Comparison of ENCODE assay signal across 24 cellular contexts in the genomic region with DNA sequence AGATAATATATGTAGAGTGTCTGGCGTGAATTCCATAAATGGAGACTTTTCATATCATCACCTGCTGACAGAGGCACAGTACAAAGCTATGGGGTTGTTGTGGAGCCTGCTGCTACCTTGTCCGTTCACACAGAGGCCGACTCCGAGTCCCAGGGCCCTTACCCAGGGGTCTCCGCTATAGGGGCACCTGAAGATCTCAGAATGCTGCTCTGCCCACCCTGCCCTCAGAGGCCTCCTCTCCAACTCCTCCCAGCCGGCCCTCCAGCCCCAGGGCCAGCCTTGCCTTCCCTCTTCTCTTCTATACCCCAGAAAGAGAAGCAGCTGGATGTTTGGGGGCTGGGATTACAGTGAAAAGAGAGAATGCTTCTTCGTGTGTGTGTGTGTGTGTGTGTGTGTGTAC.
"Had no signal": no experiment of that assay in that cellular context is flagged by ENCODE, and none has a peak within 500 bp of the region (broad histone marks: within the 10 kb centered on the region; RNA-seq: fewer than 3 reads in every experiment).

No MANE protein-coding gene starts in this region.

- H3K4me2 ChIP-seq: smooth muscle cell had no signal

- H3K4me1 ChIP-seq: colonic mucosa had no signal

- H3K9me3 ChIP-seq: breast epithelium, colonic mucosa, gastroesophageal sphincter, lower lobe of right lung, tibial nerve had no signal

- H3K27me3 ChIP-seq: breast epithelium, colonic mucosa, gastroesophageal sphincter, tibial nerve had no signal

- H3K27me3 Mint-ChIP-seq: activated B cell treated with CpG ODN at 0.5 μM for 24 hours; activated CD8-positive, alpha-beta T cell treated with anti-CD3 and anti-CD28 coated beads for 36 hours; activated T-helper 17 cell treated with anti-CD3 and anti-CD28 coated beads, Interleukin-2, amount 50 U/mL, for 72 hours; progenitor cell of endocrine pancreas; stimulated activated naive B cell treated with anti-CD40 and anti-IgM and Interleukin-4, amounts not matched to agents 10 μg/mL and 1 μg/mL and 100 μg/mL, for 72 hours had no signal

- H3K9me3 Mint-ChIP-seq: activated B cell treated with CpG ODN at 0.5 μM for 24 hours; activated CD8-positive, alpha-beta T cell treated with anti-CD3 and anti-CD28 coated beads for 36 hours; activated T-cell treated with anti-CD3 and anti-CD28 coated beads, Interleukin-2, amount 50 U/mL, for 4 hours; activated T-helper 17 cell treated with anti-CD3 and anti-CD28 coated beads, Interleukin-2, amount 50 U/mL, for 72 hours; immature natural killer cell; stimulated activated naive B cell treated with anti-CD40 and anti-IgM and Interleukin-4, amounts not matched to agents 10 μg/mL and 1 μg/mL and 100 μg/mL, for 72 hours; T-helper 2 cell treated with Interferon-gamma antibody and Interleukin-4, amounts not matched to agents 5 μg/mL and 100 μg/mL, for 36 hours had no signal

- H3K36me3 ChIP-seq: breast epithelium, colonic mucosa had no signal

- H3K4me3 Mint-ChIP-seq: activated B cell treated with CpG ODN at 0.5 μM for 24 hours; activated CD8-positive, alpha-beta T cell treated with anti-CD3 and anti-CD28 coated beads for 36 hours; activated T-cell treated with anti-CD3 and anti-CD28 coated beads, Interleukin-2, amount 50 U/mL, for 4 hours; activated T-helper 17 cell treated with anti-CD3 and anti-CD28 coated beads, Interleukin-2, amount 50 U/mL, for 72 hours; immature natural killer cell; stimulated activated naive B cell treated with anti-CD40 and anti-IgM and Interleukin-4, amounts not matched to agents 10 μg/mL and 1 μg/mL and 100 μg/mL, for 72 hours; T-helper 2 cell treated with Interferon-gamma antibody and Interleukin-4, amounts not matched to agents 5 μg/mL and 100 μg/mL, for 36 hours had no signal

- H3K27ac Mint-ChIP-seq: activated B cell treated with CpG ODN at 0.5 μM for 24 hours; activated CD8-positive, alpha-beta T cell treated with anti-CD3 and anti-CD28 coated beads for 36 hours; activated T-helper 17 cell treated with anti-CD3 and anti-CD28 coated beads, Interleukin-2, amount 50 U/mL, for 72 hours; progenitor cell of endocrine pancreas; stimulated activated naive B cell treated with anti-CD40 and anti-IgM and Interleukin-4, amounts not matched to agents 10 μg/mL and 1 μg/mL and 100 μg/mL, for 72 hours; T-helper 2 cell treated with Interferon-gamma antibody and Interleukin-4, amounts not matched to agents 5 μg/mL and 100 μg/mL, for 36 hours had no signal

- H3K27ac ChIP-seq: breast epithelium, colonic mucosa, lower lobe of right lung had no signal

- DNase-seq: activated B cell treated with CpG ODN at 0.5 μM for 24 hours; activated CD4-positive, alpha-beta T cell treated with anti-CD3 and anti-CD28 coated beads, Interleukin-2, amount 50 U/mL, for 1 hour; activated CD8-positive, alpha-beta T cell treated with anti-CD3 and anti-CD28 coated beads for 36 hours; activated gamma-delta T cell treated with Interleukin-2 at 50 U/mL for 16 hours; activated naive CD4-positive, alpha-beta T cell treated with anti-CD3 and anti-CD28 coated beads, Interleukin-2, amount 50 U/mL, for 16 hours; activated T-cell treated with anti-CD3 and anti-CD28 coated beads, Interleukin-2, amount 50 U/mL, for 4 hours; amygdala; colonic mucosa; effector memory CD4-positive, alpha-beta T cell; hypothalamus; immature natural killer cell; kidney; lower lobe of right lung; mesendoderm; stimulated activated CD4-positive, alpha-beta T cell treated with anti-CD3 and anti-CD28 coated beads, Interleukin-1b, Interleukin-23, amount 100 ng/mL, for 48 hours; stimulated activated naive B cell treated with anti-CD40 and anti-IgM and Interleukin-4, amounts not matched to agents 10 μg/mL and 1 μg/mL and 100 μg/mL, for 72 hours; T-helper 1 cell had no signal

- H3K4me3 ChIP-seq: breast epithelium, colonic mucosa, gastroesophageal sphincter, lower lobe of right lung, smooth muscle cell, tibial nerve had no signal

- ATAC-seq: activated CD8-positive, alpha-beta T cell treated with anti-CD3 and anti-CD28 coated beads for 36 hours; activated T-cell treated with anti-CD3 and anti-CD28 coated beads, Interleukin-2, amount 50 U/mL, for 4 hours; activated T-helper 17 cell treated with anti-CD3 and anti-CD28 coated beads, Interleukin-2, amount 50 U/mL, for 72 hours; gastroesophageal sphincter; lower lobe of right lung; stimulated activated naive B cell treated with anti-CD40 and anti-IgM and Interleukin-4, amounts not matched to agents 10 μg/mL and 1 μg/mL and 100 μg/mL, for 72 hours had no signal
